7 cellular contexts compared by ENCODE assay signal in the genomic region with DNA sequence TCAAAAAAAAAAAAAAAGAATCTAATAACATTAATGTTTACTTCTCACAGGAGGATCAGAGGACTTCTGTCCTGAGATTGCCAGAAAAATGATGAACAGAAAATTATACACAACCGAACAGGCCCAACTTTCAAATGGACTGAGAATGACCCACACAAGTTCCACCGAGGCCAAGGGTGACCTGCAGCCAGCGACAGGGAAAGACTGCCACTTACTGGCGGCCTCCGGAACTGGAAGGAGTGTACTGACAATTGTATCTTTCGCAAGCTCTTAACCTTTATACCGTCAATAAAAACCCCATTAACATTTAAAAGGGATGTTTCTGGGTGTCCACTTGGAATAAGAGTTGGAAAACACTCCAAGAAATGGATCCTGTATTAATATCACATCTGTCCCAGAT.
DNase-seq lines count a peak whose midpoint lies in the region; ATAC-seq and TF ChIP-seq lines count a peak whose summit lies in the region.
"Not testable (repeated sequence)": the region's sequence is repeated elsewhere in the genome, so short reads cannot be mapped to it uniquely, and the experiment has no call there.

No MANE protein-coding gene starts in this region.

- POLR2A ChIA-PET in HCT116 (lab: Charles Lee); activated CD4-positive, alpha-beta T cell treated with anti-CD3 and anti-CD28 coated beads for 36 hours (lab: Charles Lee): not testable (repeated sequence)

- H3K9me2 ChIP-seq in HCT116 (ENCODE audit: insufficient read depth) = not testable (repeated sequence)

- H3K27me3 Mint-ChIP-seq in activated CD4-positive, alpha-beta T cell treated with anti-CD3 and anti-CD28 coated beads for 36 hours = not testable (repeated sequence)

- H3K4me2 ChIP-seq in HCT116 (ENCODE audit: low read length) = not testable (repeated sequence)

- not testable (repeated sequence) for H3K27ac ChIP-seq in HCT116 (ENCODE audit: low read depth, low read length); body of pancreas

- not testable (repeated sequence) for H3K79me2 ChIP-seq in HCT116 (ENCODE audit: insufficient read depth, low read length)

- not testable (repeated sequence) for H3K4me1 Mint-ChIP-seq in activated CD4-positive, alpha-beta T cell treated with anti-CD3 and anti-CD28 coated beads for 36 hours

- not testable (repeated sequence) for H3K27me3 ChIP-seq in HCT116 (ENCODE audit: insufficient read depth, low read length); body of pancreas

- not testable (repeated sequence) for TF ChIP-seq POLR2A in HCT116 (IDR thresholded peaks at IDR 0.05; ENCODE audit: borderline replicate concordance, extremely low read depth, insufficient read depth, insufficient read length); body of pancreas (IDR thresholded peaks at IDR 0.05)

- RAD21 ChIA-PET in HCT116 (lab: Charles Lee; ENCODE audit: low non-redundant PET in 1 of 2, low total read pairs in 2 of 2, uncharacterized antibody in 2 of 2, unreplicated experiment in 2 of 2) = not testable (repeated sequence)

- H3K4me3 Mint-ChIP-seq in activated CD4-positive, alpha-beta T cell treated with anti-CD3 and anti-CD28 coated beads for 36 hours = not testable (repeated sequence)

- H3K36me3 ChIP-seq in HCT116 (ENCODE audit: control insufficient read depth in 1 of 2, insufficient read depth in 2 of 2, low read length in 2 of 2); body of pancreas (replicated peaks in 1 of 2; ENCODE audit: insufficient read depth in 1 of 2, low read depth in 2 of 2); mucosa of descending colon (ENCODE audit: low read depth): not testable (repeated sequence)

- H2AFZ ChIP-seq in HCT116 (ENCODE audit: low read depth, low read length, poor library complexity, severe bottlenecking) = not testable (repeated sequence)

- not testable (repeated sequence) for TF ChIP-seq CTCF in HCT116 (IDR thresholded peaks at IDR 0.05 in 2 of 3, conservative IDR thresholded peaks at IDR 0.05 in 1 of 3; ENCODE audit: borderline replicate concordance in 1 of 3, insufficient read depth in 1 of 3, low read depth in 2 of 3, low read length in 2 of 3); body of pancreas (IDR thresholded peaks at IDR 0.05); mucosa of descending colon (IDR thresholded peaks at IDR 0.05)

- not testable (repeated sequence) for H3K4me3 ChIP-seq in HCT116 (replicated peaks in 1 of 2; ENCODE audit: low read depth in 1 of 2, low read length in 2 of 2); body of pancreas; mucosa of descending colon

- H3K4me1 ChIP-seq in HCT116 (ENCODE audit: control insufficient read depth in 1 of 2, insufficient read depth in 2 of 2, low read length in 2 of 2); body of pancreas; mucosa of descending colon (ENCODE audit: low read depth): not testable (repeated sequence)

- not testable (repeated sequence) for H3K9me3 Mint-ChIP-seq in activated CD4-positive, alpha-beta T cell treated with anti-CD3 and anti-CD28 coated beads for 36 hours (ENCODE audit: low read depth)

- TF ChIP-seq RAD21 in HCT116 (IDR thresholded peaks at IDR 0.05; ENCODE audit: low read depth) = not testable (repeated sequence)

- WGBS in body of pancreas, 2 donors = no CpG with 5 or more reads among the region's 7 CpGs

- not testable (repeated sequence) for H4K20me1 ChIP-seq in HCT116 (ENCODE audit: insufficient read depth)

- not testable (repeated sequence) for H3K36me3 Mint-ChIP-seq in activated CD4-positive, alpha-beta T cell treated with anti-CD3 and anti-CD28 coated beads for 36 hours (ENCODE audit: low read depth)

- not testable (repeated sequence) for H3K9me3 ChIP-seq in HCT116 (ENCODE audit: control insufficient read depth in 1 of 2, insufficient read depth in 1 of 2, low read depth in 1 of 2, low read length in 2 of 2); body of pancreas; mucosa of descending colon

- intact Hi-C loops in HCT116 (cut with micrococcal nuclease); activated CD4-positive, alpha-beta T cell treated with anti-CD3 and anti-CD28 coated beads for 36 hours (cut with DNase I, micrococcal nuclease); body of pancreas (cut with DNase I); Right ventricle myocardium inferior (cut with DNase I); left colon (cut with DNase I, micrococcal nuclease); mucosa of descending colon (cut with DNase I, micrococcal nuclease); sciatic nerve (cut with DNase I): not testable (repeated sequence)

- not testable (repeated sequence) for BruUV-seq in HCT116 (replicated peaks; lab: Mats Ljungman, UMichigan)

- not testable (repeated sequence) for H3K27ac Mint-ChIP-seq in activated CD4-positive, alpha-beta T cell treated with anti-CD3 and anti-CD28 coated beads for 36 hours

- not testable (repeated sequence) for DNase-seq in HCT116 (ENCODE audit: low read depth, low spot score); activated CD4-positive, alpha-beta T cell treated with anti-CD3 and anti-CD28 coated beads for 36 hours; body of pancreas; Right ventricle myocardium inferior (ENCODE audit: missing footprints); left colon; mucosa of descending colon; sciatic nerve (ENCODE audit: low spot score)

- CTCF ChIA-PET in HCT116 (lab: Charles Lee); activated CD4-positive, alpha-beta T cell treated with anti-CD3 and anti-CD28 coated beads for 36 hours (lab: Charles Lee): not testable (repeated sequence)

- ATAC-seq in HCT116 = peak; percentile 91
- ATAC-seq in activated CD4-positive, alpha-beta T cell treated with anti-CD3 and anti-CD28 coated beads for 36 hours = peak; percentile 57
- peak; percentile 82 for ATAC-seq in body of pancreas
- ATAC-seq in Right ventricle myocardium inferior = peak; percentile 40
- ATAC-seq in left colon = peak; percentile 93
- ATAC-seq in mucosa of descending colon = peak; percentile 92
- peak; percentile 79 for ATAC-seq in sciatic nerve

- not testable (repeated sequence) for H3K9ac ChIP-seq in HCT116 (ENCODE audit: low read length)

Comparison
In these comparisons a context has a peak if more than half of its experiments do, and no peak if none do; other contexts are left out.
1. ATAC-seq: peak in every context shown above with its lines; median percentile 93 in left colon; 92 in mucosa of descending colon; 91 in HCT116; 82 in body of pancreas; 79 in sciatic nerve; 57 in activated CD4-positive, alpha-beta T cell treated with anti-CD3 and anti-CD28 coated beads for 36 hours; 40 in Right ventricle myocardium inferior.